8 cellular contexts compared by ENCODE assay signal in the genomic region with DNA sequence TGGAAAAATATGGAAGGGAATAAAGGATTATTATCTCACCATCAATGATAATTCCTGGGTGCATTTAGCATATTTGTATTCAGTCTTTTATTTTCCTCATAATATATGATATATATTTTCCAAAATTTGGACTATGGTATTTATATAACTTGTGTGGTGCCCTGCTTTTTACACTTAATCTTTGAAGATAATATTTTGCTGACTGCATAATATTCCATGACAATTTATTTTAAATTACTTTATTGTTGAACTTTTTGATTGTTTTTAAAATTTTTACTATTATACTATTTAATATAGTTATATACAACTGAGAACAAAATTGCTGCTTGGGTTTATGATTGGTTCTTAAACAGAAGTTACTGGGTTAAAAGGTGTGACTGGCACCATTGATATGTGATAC.
"Had no signal": no experiment of that assay in that cellular context is flagged by ENCODE, and none has a peak within 500 bp of the region (broad histone marks: within the 10 kb centered on the region; RNA-seq: fewer than 3 reads in every experiment).

No MANE protein-coding gene starts in this region.

- ATAC-seq: GM12878 had no signal

- DNase-seq: GDM1, GF-D8 had no signal

- H3K4me3 ChIP-seq: GM12878 had no signal

- FAIRE-seq: G401.6, GM12878, GM12891, GM12892, GM18507, GM19239 had no signal
